In genomic region chr9:4585135-4585534, GRCh38 we compare ENCODE assay signal across 17 cellular contexts.
"Had no signal": no experiment of that assay in that cellular context is flagged by ENCODE, and none has a peak within 500 bp of the region (broad histone marks: within the 10 kb centered on the region; RNA-seq: fewer than 3 reads in every experiment).

No MANE protein-coding gene starts in this region.

- H3K4me1 ChIP-seq: colonic mucosa had no signal

- H3K4me3 ChIP-seq: colonic mucosa, esophagus squamous epithelium, heart left ventricle, tibial nerve had no signal

- H3K36me3 ChIP-seq: colonic mucosa had no signal

- H3K27ac ChIP-seq: colonic mucosa, esophagus squamous epithelium, heart left ventricle, tibial nerve had no signal

- DNase-seq: activated CD4-positive, alpha-beta memory T cell treated with anti-CD3 and anti-CD28 coated beads, Interleukin-2, amount 10 ng/mL, durations not matched to agents 7 days and 5 days; activated CD4-positive, alpha-beta T cell treated with anti-CD3 and anti-CD28 coated beads for 4 hours; activated effector memory CD4-positive, alpha-beta T cell treated with Interleukin-2 at 50 U/mL for 16 hours; activated naive CD4-positive, alpha-beta T cell treated with anti-CD3 and anti-CD28 coated beads, Interleukin-2, amount 50 U/mL, for 16 hours; activated T-cell treated with anti-CD3 and anti-CD28 coated beads, Interleukin-2, amount 50 U/mL, for 24 hours; caudate nucleus; colonic mucosa; esophagus squamous epithelium; heart left ventricle; left colon; natural killer cell; small intestine; stimulated activated CD4-positive, alpha-beta T cell treated with anti-CD3 and anti-CD28 coated beads, Interleukin-4, amount 100 ng/mL, for 24 hours; stimulated activated naive CD4-positive, alpha-beta T cell; T-helper 17 cell had no signal

- H3K27me3 ChIP-seq: colonic mucosa, esophagus squamous epithelium, heart left ventricle, tibial nerve had no signal

- ATAC-seq: heart left ventricle, left colon, natural killer cell, T-helper 17 cell, WTC11 had no signal
